ENCODE assay signal across 8 cellular contexts in genomic region chr11:10455637-10456487, GRCh38. TPM values are rescaled to one million over a fixed set of nuclear protein-coding genes. Genes with fewer than 3 reads are reported as not detected.
A peak's percentile ranks its signal among the peaks of the same experiment; 100 is the strongest.
DNase-seq lines count a peak whose midpoint lies in the region; ATAC-seq and TF ChIP-seq lines count a peak whose summit lies in the region.

No MANE protein-coding gene starts in this region.

- peak overlapping the region; percentile 39 for H3K4me2 ChIP-seq in mammary epithelial cell (ENCODE audit: insufficient read depth, low read depth, low read length)

- H3K36me3 ChIP-seq in WERI-Rb-1 (peaks cover 7% of the 10 kb centered on the region), mammary epithelial cell (ENCODE audit: insufficient read depth, low read length) (no peaks in the 10 kb centered on the region)

- no peak for TF ChIP-seq CTCF in WERI-Rb-1 (IDR thresholded peaks at IDR 0.05; ENCODE audit: low read depth, low read length)
- TF ChIP-seq CTCF in mammary epithelial cell (conservative IDR thresholded peaks at IDR 0.05 in 1 of 2, IDR thresholded peaks at IDR 0.05 in 1 of 2; ENCODE audit: extremely low read depth in 1 of 2, insufficient read depth in 1 of 2, low read depth in 1 of 2, low read length in 2 of 2): no peak
- TF ChIP-seq CTCF in lower leg skin (IDR thresholded peaks at IDR 0.05): no peak

- H3K27me3 ChIP-seq in WERI-Rb-1 (ENCODE audit: insufficient read depth, low read depth, severe bottlenecking) (no peaks in the 10 kb centered on the region), mammary epithelial cell (ENCODE audit: insufficient read depth, low read length) (no peaks in the 10 kb centered on the region)

- no peak overlapping the region for H3K9ac ChIP-seq in mammary epithelial cell (ENCODE audit: insufficient read depth, low read length)

- no peak overlapping the region for H2AFZ ChIP-seq in mammary epithelial cell (ENCODE audit: low read depth, low read length)

- dilution Hi-C loops in mammary epithelial cell (cut with HindIII; ENCODE audit: low sequenced_read_pairs): no loop called here

- H3K9me3 ChIP-seq in WERI-Rb-1 (ENCODE audit: severe bottlenecking) (no peaks in the 10 kb centered on the region), mammary epithelial cell (replicated peaks; ENCODE audit: insufficient read depth, low read length) (no peaks in the 10 kb centered on the region)

- in situ Hi-C loops in mammary epithelial cell (cut with MboI; ENCODE audit: low sequenced_read_pairs in 2 of 2): no loop called here

- no peaks in the 10 kb centered on the region for H4K20me1 ChIP-seq in mammary epithelial cell (ENCODE audit: insufficient read depth, low read length)

- BruUV-seq in mammary epithelial cell (replicated peaks; lab: Mats Ljungman, UMichigan): TSS peak; percentile 32

- H3K79me2 ChIP-seq in mammary epithelial cell (ENCODE audit: insufficient read depth, low read length): peaks cover 39% of the 10 kb centered on the region

- WGBS in mammary epithelial cell (ENCODE audit: low coverage, missing lambda C conversion rate): 90% methylated on average over 11 of the region's 18 CpGs
- WGBS in lower leg skin, 2 donors: 31 to 33% methylated on average over 18 of the region's 18 CpGs

- peak overlapping the region; percentile 92 for H3K27ac ChIP-seq in WERI-Rb-1
- peak overlapping the region; percentile 14 for H3K27ac ChIP-seq in mammary epithelial cell (ENCODE audit: insufficient read depth, low read depth, low read length)

- ATAC-seq in HG02852 (IDR thresholded peaks at IDR 0.05; ENCODE audit: unreplicated experiment): peak; percentile 52

- CTCF ChIA-PET in mammary epithelial cell (lab: Charles Lee; ENCODE audit: low non-redundant PET): interaction anchor here (0.6 kb wide), 1 partner anchor 63 kb away, joined by 3 read pairs; no protein-coding TSS in a partner anchor

- H3K4me1 ChIP-seq in mammary epithelial cell (ENCODE audit: insufficient read depth, low read length): peaks cover 42% of the 10 kb centered on the region

- H3K4me3 ChIP-seq in WERI-Rb-1 (ENCODE audit: low read depth, low read length) (peak overlapping the region; percentile 73), mammary epithelial cell (replicated peaks in 1 of 3; ENCODE audit: insufficient read depth in 1 of 3, low read depth in 2 of 3, low read length in 3 of 3) (no peak overlapping the region), lower leg skin (ENCODE audit: low read depth, poor library complexity, severe bottlenecking) (peak overlapping the region; percentile 4)

- no peak for TF ChIP-seq POLR2A in lower leg skin (IDR thresholded peaks at IDR 0.05)

- DNase-seq in NCI-H2081 (lab: John Stamatoyannopoulos, UW): peak; percentile 66 to 77
- DNase-seq in NCI-H2081 treated with DMSO at 0.1 percent for 48 hours (lab: John Stamatoyannopoulos, UW): no peak
- DNase-seq in NCI-H187 treated with DMSO at 0.1 percent for 48 hours (lab: John Stamatoyannopoulos, UW): peak; percentile 75
- DNase-seq in WERI-Rb-1: peak; percentile 56
- DNase-seq in mammary epithelial cell: peak; percentile 36
- peak in 1 of 2 donors; percentile 52 for DNase-seq in lower leg skin (ENCODE audit: low spot score in 2 of 2)
- DNase-seq in stimulated activated CD4-positive, alpha-beta T cell treated with anti-CD3 and anti-CD28 coated beads, Interleukin-4, amount 100 ng/mL, for 48 hours (ENCODE audit: low read depth in 2 of 2): peak; percentile 65 to 70

- intact Hi-C loops in mammary epithelial cell (cut with micrococcal nuclease): loop anchor here (2.0 kb wide), 1 partner anchor 59 kb away; no protein-coding TSS in a partner anchor
- intact Hi-C loops in lower leg skin (cut with DNase I; ENCODE audit: low total_unique reads): no loop called here

RNA-seq across cellular contexts. Expression of gene AMPD3, which starts 0.8 kb away (rescaled TPM):
- total RNA-seq in mammary epithelial cell (1 to 10 TPM; 6.7 to 8.2 TPM), lower leg skin (10 to 100 TPM; 30.2 to 43.3 (median 32.6) TPM)
- 5.3 TPM for polyA plus RNA-seq in mammary epithelial cell
- 37.1 TPM for polyA minus RNA-seq in mammary epithelial cell

Comparison
In these comparisons a context has a peak if more than half of its experiments do, and no peak if none do; other contexts are left out.
1. H3K4me3 ChIP-seq: peak in WERI-Rb-1 (single experiment) and lower leg skin (single experiment); none in mammary epithelial cell (0 of 3).